Comparison of ENCODE assay signal across 24 cellular contexts in the genomic region with DNA sequence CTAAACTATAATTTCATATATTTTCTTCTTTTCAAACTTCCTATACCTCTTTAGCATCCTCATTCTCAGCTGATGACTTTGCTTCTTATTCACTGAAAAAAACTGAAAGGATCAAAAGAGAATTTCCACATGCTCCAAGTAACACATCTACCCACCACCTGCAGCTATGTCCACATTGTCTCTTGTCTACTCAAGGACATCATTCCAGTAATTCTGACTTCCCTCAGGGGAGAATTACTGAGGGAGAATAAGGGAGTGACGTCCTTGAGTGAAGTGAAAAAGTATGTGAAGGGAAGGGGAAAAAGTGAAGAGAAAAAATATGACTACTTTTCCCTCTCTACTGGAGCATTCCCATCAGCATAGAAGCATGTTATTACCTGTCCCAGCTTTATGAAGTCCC. TPM values are rescaled to one million over a fixed set of nuclear protein-coding genes. Genes with fewer than 3 reads are reported as not detected.
DNase-seq lines count a peak whose midpoint lies in the region; ATAC-seq lines count a peak whose summit lies in the region.
"Had no signal": no experiment of that assay in that cellular context is flagged by ENCODE, and none has a peak within 500 bp of the region (broad histone marks: within the 10 kb centered on the region; RNA-seq: fewer than 3 reads in every experiment).

No MANE protein-coding gene starts in this region.

- intact Hi-C loops in left cardiac atrium (cut with DNase I), result no loop called here

- no peaks in the 10 kb centered on the region for H3K27me3 Mint-ChIP-seq in activated naive CD4-positive, alpha-beta T cell treated with anti-CD3 and anti-CD28 coated beads, Interleukin-2, amount 50 U/mL, for 24 hours
- no peaks in the 10 kb centered on the region for H3K27me3 Mint-ChIP-seq in activated naive CD4-positive, alpha-beta T cell treated with anti-CD3 and anti-CD28 coated beads, Interleukin-2, amount 10 ng/mL, durations not matched to agents 7 days and 5 days
- H3K27me3 Mint-ChIP-seq in T-helper 17 cell, result no peaks in the 10 kb centered on the region
- no peaks in the 10 kb centered on the region for H3K27me3 Mint-ChIP-seq in central memory CD8-positive, alpha-beta T cell
- H3K27me3 Mint-ChIP-seq: CD4-positive, alpha-beta T cell; CD8-positive, alpha-beta memory T cell had no signal

- ATAC-seq in T-helper 17 cell, result no peak
- ATAC-seq in central memory CD8-positive, alpha-beta T cell (replicated peaks; ENCODE audit: extremely low read depth, poor library complexity, severe bottlenecking), result no peak
- ATAC-seq in HG03039 (IDR thresholded peaks at IDR 0.05; ENCODE audit: unreplicated experiment), result no peak
- no peak for ATAC-seq in left cardiac atrium
- ATAC-seq: GM12878 had no signal

- H3K4me3 Mint-ChIP-seq in activated naive CD4-positive, alpha-beta T cell treated with anti-CD3 and anti-CD28 coated beads, Interleukin-2, amount 50 U/mL, for 24 hours, result no peak overlapping the region
- no peak overlapping the region for H3K4me3 Mint-ChIP-seq in activated naive CD4-positive, alpha-beta T cell treated with anti-CD3 and anti-CD28 coated beads, Interleukin-2, amount 10 ng/mL, durations not matched to agents 7 days and 5 days
- no peak overlapping the region for H3K4me3 Mint-ChIP-seq in T-helper 17 cell
- no peak overlapping the region for H3K4me3 Mint-ChIP-seq in central memory CD8-positive, alpha-beta T cell
- H3K4me3 Mint-ChIP-seq: CD14-positive monocyte; CD4-positive, alpha-beta T cell; CD8-positive, alpha-beta memory T cell had no signal

- no peaks in the 10 kb centered on the region for H3K9me3 ChIP-seq in T-helper 17 cell (ENCODE audit: control insufficient read depth, low read length, poor library complexity, severe bottlenecking)
- H3K9me3 ChIP-seq: A549; BE2C; BLaER1 treated with 17β-estradiol and CSF1 and Interleukin-3, amounts not matched to agents 10 nM and 100 nM had no signal

- no peaks in the 10 kb centered on the region for H3K9me3 Mint-ChIP-seq in activated naive CD4-positive, alpha-beta T cell treated with anti-CD3 and anti-CD28 coated beads, Interleukin-2, amount 50 U/mL, for 24 hours
- no peaks in the 10 kb centered on the region for H3K9me3 Mint-ChIP-seq in activated naive CD4-positive, alpha-beta T cell treated with anti-CD3 and anti-CD28 coated beads, Interleukin-2, amount 10 ng/mL, durations not matched to agents 7 days and 5 days
- H3K9me3 Mint-ChIP-seq in central memory CD8-positive, alpha-beta T cell, result no peaks in the 10 kb centered on the region
- H3K9me3 Mint-ChIP-seq: CD4-positive, alpha-beta T cell; CD8-positive, alpha-beta memory T cell had no signal

- H3K4me1 Mint-ChIP-seq in activated naive CD4-positive, alpha-beta T cell treated with anti-CD3 and anti-CD28 coated beads, Interleukin-2, amount 50 U/mL, for 24 hours, result peaks cover 9% of the 10 kb centered on the region
- H3K4me1 Mint-ChIP-seq in activated naive CD4-positive, alpha-beta T cell treated with anti-CD3 and anti-CD28 coated beads, Interleukin-2, amount 10 ng/mL, durations not matched to agents 7 days and 5 days, result peaks cover 6% of the 10 kb centered on the region
- peaks cover 32% of the 10 kb centered on the region for H3K4me1 Mint-ChIP-seq in T-helper 17 cell
- H3K4me1 Mint-ChIP-seq in central memory CD8-positive, alpha-beta T cell, result peaks cover 31% of the 10 kb centered on the region

- DNase-seq in activated naive CD4-positive, alpha-beta T cell treated with anti-CD3 and anti-CD28 coated beads, Interleukin-2, amount 10 ng/mL, durations not matched to agents 7 days and 5 days, result no peak
- DNase-seq in T-helper 17 cell (no peak), left cardiac atrium (no peak)
- no peak for DNase-seq in central memory CD8-positive, alpha-beta T cell (ENCODE audit: low spot score in 2 of 2)
- DNase-seq in stimulated activated CD4-positive, alpha-beta T cell treated with anti-CD3 and anti-CD28 coated beads, Interleukin-1b, Interleukin-23, amount 100 ng/mL, for 48 hours, result no peak
- DNase-seq: 8988T; ACHN; AML-193; BE2C; CD4-positive, alpha-beta T cell; CD8-positive, alpha-beta memory T cell; DMS 273 treated with DMSO at 0.1 percent for 48 hours; DMS79; EL; GDM1; GM23248; H7; HCEC 1CT had no signal

- CTCF ChIA-PET in activated naive CD4-positive, alpha-beta T cell treated with anti-CD3 and anti-CD28 coated beads, Interleukin-2, amount 10 ng/mL, durations not matched to agents 7 days and 5 days (lab: Charles Lee), result no interaction called here

- peaks cover 46% of the 10 kb centered on the region for H3K36me3 Mint-ChIP-seq in activated naive CD4-positive, alpha-beta T cell treated with anti-CD3 and anti-CD28 coated beads, Interleukin-2, amount 50 U/mL, for 24 hours
- peaks cover 51% of the 10 kb centered on the region for H3K36me3 Mint-ChIP-seq in activated naive CD4-positive, alpha-beta T cell treated with anti-CD3 and anti-CD28 coated beads, Interleukin-2, amount 10 ng/mL, durations not matched to agents 7 days and 5 days
- peaks cover 34% of the 10 kb centered on the region for H3K36me3 Mint-ChIP-seq in T-helper 17 cell (ENCODE audit: low read depth)
- peaks cover 23% of the 10 kb centered on the region for H3K36me3 Mint-ChIP-seq in central memory CD8-positive, alpha-beta T cell (ENCODE audit: insufficient read depth)

- peak overlapping the region; percentile 64 for H3K27ac Mint-ChIP-seq in activated naive CD4-positive, alpha-beta T cell treated with anti-CD3 and anti-CD28 coated beads, Interleukin-2, amount 50 U/mL, for 24 hours
- no peak overlapping the region for H3K27ac Mint-ChIP-seq in activated naive CD4-positive, alpha-beta T cell treated with anti-CD3 and anti-CD28 coated beads, Interleukin-2, amount 10 ng/mL, durations not matched to agents 7 days and 5 days
- H3K27ac Mint-ChIP-seq in T-helper 17 cell, result peak overlapping the region; percentile 46
- peak overlapping the region; percentile 29 for H3K27ac Mint-ChIP-seq in central memory CD8-positive, alpha-beta T cell (ENCODE audit: low read depth)
- H3K27ac Mint-ChIP-seq: CD4-positive, alpha-beta T cell had no signal

RNA-seq across cellular contexts. Expression of a gene that starts 32.6 kb away (rescaled TPM):
- total RNA-seq in T-helper 17 cell (10 to 100 TPM; 37.0 to 68.2 TPM), left cardiac atrium (100 to 1,000 TPM; 265 to 268 TPM)

RNA-seq across cellular contexts. Expression of a gene that starts 57.9 kb away (rescaled TPM):
- total RNA-seq in T-helper 17 cell (not detected), left cardiac atrium (not detected)
- total RNA-seq: CD4-positive, alpha-beta T cell; H7 had no signal
